1 cellular context compared by ENCODE assay signal in genomic region chr2:204663816-204664421, GRCh38.
TF ChIP-seq lines count a peak whose summit lies in the region.

No MANE protein-coding gene starts in this region.

TF ChIP-seq in HepG2, 621 proteins besides CTCF, POLR2A, EP300 and RAD21 (continued from another document):
- TF ChIP-seq SALL2 (CRISPR knock-in tag; IDR thresholded peaks at IDR 0.05) (no peak), ZNF367 (CRISPR knock-in tag; IDR thresholded peaks at IDR 0.05; ENCODE audit: borderline replicate concordance) (no peak)
